Comparison of ENCODE assay signal across 1 cellular context in genomic region chr13:48094781-48095502, GRCh38.
TF ChIP-seq lines count a peak whose summit lies in the region.

TSS of gene MED4 (minus strand) at chr13:48095104. CDS start at chr13:48095078, 26 bp downstream.

TF ChIP-seq in HepG2, 621 proteins besides CTCF, POLR2A, EP300 and RAD21 (continued from another document and continues in another):
- TF ChIP-seq, protein P1, sequence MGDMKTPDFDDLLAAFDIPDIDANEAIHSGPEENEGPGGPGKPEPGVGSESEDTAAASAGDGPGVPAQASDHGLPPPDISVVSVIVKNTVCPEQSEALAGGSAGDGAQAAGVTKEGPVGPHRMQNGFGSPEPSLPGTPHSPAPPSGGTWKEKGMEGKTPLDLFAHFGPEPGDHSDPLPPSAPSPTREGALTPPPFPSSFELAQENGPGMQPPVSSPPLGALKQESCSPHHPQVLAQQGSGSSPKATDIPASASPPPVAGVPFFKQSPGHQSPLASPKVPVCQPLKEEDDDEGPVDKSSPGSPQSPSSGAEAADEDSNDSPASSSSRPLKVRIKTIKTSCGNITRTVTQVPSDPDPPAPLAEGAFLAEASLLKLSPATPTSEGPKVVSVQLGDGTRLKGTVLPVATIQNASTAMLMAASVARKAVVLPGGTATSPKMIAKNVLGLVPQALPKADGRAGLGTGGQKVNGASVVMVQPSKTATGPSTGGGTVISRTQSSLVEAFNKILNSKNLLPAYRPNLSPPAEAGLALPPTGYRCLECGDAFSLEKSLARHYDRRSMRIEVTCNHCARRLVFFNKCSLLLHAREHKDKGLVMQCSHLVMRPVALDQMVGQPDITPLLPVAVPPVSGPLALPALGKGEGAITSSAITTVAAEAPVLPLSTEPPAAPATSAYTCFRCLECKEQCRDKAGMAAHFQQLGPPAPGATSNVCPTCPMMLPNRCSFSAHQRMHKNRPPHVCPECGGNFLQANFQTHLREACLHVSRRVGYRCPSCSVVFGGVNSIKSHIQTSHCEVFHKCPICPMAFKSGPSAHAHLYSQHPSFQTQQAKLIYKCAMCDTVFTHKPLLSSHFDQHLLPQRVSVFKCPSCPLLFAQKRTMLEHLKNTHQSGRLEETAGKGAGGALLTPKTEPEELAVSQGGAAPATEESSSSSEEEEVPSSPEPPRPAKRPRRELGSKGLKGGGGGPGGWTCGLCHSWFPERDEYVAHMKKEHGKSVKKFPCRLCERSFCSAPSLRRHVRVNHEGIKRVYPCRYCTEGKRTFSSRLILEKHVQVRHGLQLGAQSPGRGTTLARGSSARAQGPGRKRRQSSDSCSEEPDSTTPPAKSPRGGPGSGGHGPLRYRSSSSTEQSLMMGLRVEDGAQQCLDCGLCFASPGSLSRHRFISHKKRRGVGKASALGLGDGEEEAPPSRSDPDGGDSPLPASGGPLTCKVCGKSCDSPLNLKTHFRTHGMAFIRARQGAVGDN (CRISPR knock-in tag; IDR thresholded peaks at IDR 0.05): peak; percentile 92
- TF ChIP-seq NFATC3 (CRISPR knock-in tag; IDR thresholded peaks at IDR 0.05) (no peak), DZIP1 (CRISPR knock-in tag; IDR thresholded peaks at IDR 0.05) (0 out of 2 replicates have a peak, but pooled peaks have one; percentile 34), ZFP62 (CRISPR knock-in tag; IDR thresholded peaks at IDR 0.05) (no peak), NKX3-1 (CRISPR knock-in tag; IDR thresholded peaks at IDR 0.05) (peak; percentile 50; the same call in 1 of the 2 replicates), ZNF570 (CRISPR knock-in tag; IDR thresholded peaks at IDR 0.05; ENCODE audit: borderline replicate concordance) (no peak), NCOA2 (CRISPR knock-in tag; IDR thresholded peaks at IDR 0.05) (peak; percentile 72; the same call in 1 of the 2 replicates), TOPORS (CRISPR knock-in tag; IDR thresholded peaks at IDR 0.05) (no peak), ZSCAN9 (CRISPR knock-in tag; IDR thresholded peaks at IDR 0.05; ENCODE audit: borderline replicate concordance) (peak; percentile 83; the same call in 1 of the 2 replicates), ZNF761 (CRISPR knock-in tag; conservative IDR thresholded peaks at IDR 0.05) (no peak), ZNF333 (CRISPR knock-in tag; IDR thresholded peaks at IDR 0.05; ENCODE audit: borderline replicate concordance) (peak; percentile 57; the same call in 1 of the 2 replicates), ZNF574 (CRISPR knock-in tag; IDR thresholded peaks at IDR 0.05) (peak; percentile 99), ZBTB33 (CRISPR knock-in tag; IDR thresholded peaks at IDR 0.05) (peak; percentile 85), BCL3 (CRISPR knock-in tag; IDR thresholded peaks at IDR 0.05) (peak; percentile 84; the same call in 1 of the 2 replicates), PCBP2 (optimal IDR thresholded peaks at IDR 0.05; ENCODE audit: low read depth, low read length, poor library complexity, severe bottlenecking) (no peak), ZIK1 (CRISPR knock-in tag; IDR thresholded peaks at IDR 0.05; ENCODE audit: borderline replicate concordance, low read depth) (no peak), LCORL (IDR thresholded peaks at IDR 0.05) (no peak), LCORL (CRISPR knock-in tag; IDR thresholded peaks at IDR 0.05) (peak; percentile 60), NFKBIZ (CRISPR knock-in tag; IDR thresholded peaks at IDR 0.05) (0 out of 2 replicates have a peak, but pooled peaks have one; percentile 55), ZNF512B (CRISPR knock-in tag; IDR thresholded peaks at IDR 0.05; ENCODE audit: borderline replicate concordance) (no peak), FOXA3 (CRISPR knock-in tag; IDR thresholded peaks at IDR 0.05) (peak; percentile 63), SRSF9 (IDR thresholded peaks at IDR 0.05; ENCODE audit: borderline replicate concordance, insufficient read depth, low read depth, low read length, poor library complexity, severe bottlenecking) (no peak), HHEX (CRISPR knock-in tag; IDR thresholded peaks at IDR 0.05) (no peak)
- TF ChIP-seq, protein P2, sequence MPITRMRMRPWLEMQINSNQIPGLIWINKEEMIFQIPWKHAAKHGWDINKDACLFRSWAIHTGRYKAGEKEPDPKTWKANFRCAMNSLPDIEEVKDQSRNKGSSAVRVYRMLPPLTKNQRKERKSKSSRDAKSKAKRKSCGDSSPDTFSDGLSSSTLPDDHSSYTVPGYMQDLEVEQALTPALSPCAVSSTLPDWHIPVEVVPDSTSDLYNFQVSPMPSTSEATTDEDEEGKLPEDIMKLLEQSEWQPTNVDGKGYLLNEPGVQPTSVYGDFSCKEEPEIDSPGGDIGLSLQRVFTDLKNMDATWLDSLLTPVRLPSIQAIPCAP (CRISPR knock-in tag; IDR thresholded peaks at IDR 0.05; ENCODE audit: low read depth): no peak
- TF ChIP-seq, protein P3, sequence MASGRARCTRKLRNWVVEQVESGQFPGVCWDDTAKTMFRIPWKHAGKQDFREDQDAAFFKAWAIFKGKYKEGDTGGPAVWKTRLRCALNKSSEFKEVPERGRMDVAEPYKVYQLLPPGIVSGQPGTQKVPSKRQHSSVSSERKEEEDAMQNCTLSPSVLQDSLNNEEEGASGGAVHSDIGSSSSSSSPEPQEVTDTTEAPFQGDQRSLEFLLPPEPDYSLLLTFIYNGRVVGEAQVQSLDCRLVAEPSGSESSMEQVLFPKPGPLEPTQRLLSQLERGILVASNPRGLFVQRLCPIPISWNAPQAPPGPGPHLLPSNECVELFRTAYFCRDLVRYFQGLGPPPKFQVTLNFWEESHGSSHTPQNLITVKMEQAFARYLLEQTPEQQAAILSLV (CRISPR knock-in tag; IDR thresholded peaks at IDR 0.05; ENCODE audit: borderline replicate concordance): peak; percentile 87; the same call in 1 of the 2 replicates
- TF ChIP-seq, protein P4, sequence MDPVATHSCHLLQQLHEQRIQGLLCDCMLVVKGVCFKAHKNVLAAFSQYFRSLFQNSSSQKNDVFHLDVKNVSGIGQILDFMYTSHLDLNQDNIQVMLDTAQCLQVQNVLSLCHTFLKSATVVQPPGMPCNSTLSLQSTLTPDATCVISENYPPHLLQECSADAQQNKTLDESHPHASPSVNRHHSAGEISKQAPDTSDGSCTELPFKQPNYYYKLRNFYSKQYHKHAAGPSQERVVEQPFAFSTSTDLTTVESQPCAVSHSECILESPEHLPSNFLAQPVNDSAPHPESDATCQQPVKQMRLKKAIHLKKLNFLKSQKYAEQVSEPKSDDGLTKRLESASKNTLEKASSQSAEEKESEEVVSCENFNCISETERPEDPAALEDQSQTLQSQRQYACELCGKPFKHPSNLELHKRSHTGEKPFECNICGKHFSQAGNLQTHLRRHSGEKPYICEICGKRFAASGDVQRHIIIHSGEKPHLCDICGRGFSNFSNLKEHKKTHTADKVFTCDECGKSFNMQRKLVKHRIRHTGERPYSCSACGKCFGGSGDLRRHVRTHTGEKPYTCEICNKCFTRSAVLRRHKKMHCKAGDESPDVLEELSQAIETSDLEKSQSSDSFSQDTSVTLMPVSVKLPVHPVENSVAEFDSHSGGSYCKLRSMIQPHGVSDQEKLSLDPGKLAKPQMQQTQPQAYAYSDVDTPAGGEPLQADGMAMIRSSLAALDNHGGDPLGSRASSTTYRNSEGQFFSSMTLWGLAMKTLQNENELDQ (CRISPR knock-in tag; IDR thresholded peaks at IDR 0.05; ENCODE audit: borderline replicate concordance): peak; percentile 76; the same call in 1 of the 2 replicates
